Comparison of ENCODE assay signal across 12 cellular contexts in the genomic region with DNA sequence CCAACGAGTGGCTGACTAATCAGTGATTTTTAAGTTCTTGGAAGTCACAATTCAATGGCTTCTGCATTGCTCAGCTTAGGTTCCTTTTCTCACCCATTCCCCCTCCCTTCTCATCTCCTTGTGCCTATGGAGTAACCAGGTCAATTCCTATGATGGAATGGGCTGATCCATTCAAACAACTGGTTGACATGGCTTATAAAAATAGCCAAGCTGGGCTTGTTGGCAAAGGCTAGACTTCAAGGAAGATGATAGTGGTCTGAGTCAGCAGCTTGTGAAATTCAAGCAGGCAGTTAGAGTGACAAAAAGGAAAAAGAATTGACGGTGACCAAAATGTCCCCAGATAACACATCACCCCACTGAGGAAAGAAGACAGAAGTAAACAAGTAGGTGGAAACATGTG.
DNase-seq lines count a peak whose midpoint lies in the region; ATAC-seq and TF ChIP-seq lines count a peak whose summit lies in the region.
"Had no signal": no experiment of that assay in that cellular context is flagged by ENCODE, and none has a peak within 500 bp of the region (broad histone marks: within the 10 kb centered on the region; RNA-seq: fewer than 3 reads in every experiment).

No MANE protein-coding gene starts in this region.

- H3K36me3 ChIP-seq in trophoblast cell (ENCODE audit: control insufficient read depth in 1 of 2, insufficient read depth in 2 of 2, low read length in 2 of 2) = no peaks in the 10 kb centered on the region

- no peak overlapping the region for H2AFZ ChIP-seq in trophoblast cell (ENCODE audit: insufficient read depth, low read length, poor library complexity)

- DNase-seq in EL (peak; percentile 90), NCI-H226 (peak; percentile 69), choroid plexus epithelial cell (ENCODE audit: low read depth) (peak; percentile 58), trophoblast cell (peak; percentile 12 to 36), NCI-H82 (lab: John Stamatoyannopoulos, UW) (no peak), NCI-H128 (lab: John Stamatoyannopoulos, UW; ENCODE audit: unreplicated experiment) (no peak)
- no peak for DNase-seq in activated CD4-positive, alpha-beta T cell treated with anti-CD3 and anti-CD28 coated beads for 4 hours
- DNase-seq: Caco-2, NCI-H2081 had no signal

- H3K27me3 ChIP-seq in trophoblast cell (ENCODE audit: insufficient read depth, low read length) = no peaks in the 10 kb centered on the region

- no peak overlapping the region for H3K27ac ChIP-seq in trophoblast cell (ENCODE audit: low read depth, low read length)

- H4K91ac ChIP-seq in trophoblast cell (ENCODE audit: low read depth, low read length) = no peak overlapping the region

- no peak overlapping the region for H2BK5ac ChIP-seq in trophoblast cell (ENCODE audit: low read depth, low read length, poor library complexity)

- H3K4me2 ChIP-seq in trophoblast cell (ENCODE audit: low read length) = no peak overlapping the region

- H2BK120ac ChIP-seq in trophoblast cell (ENCODE audit: insufficient read depth, low read length, poor library complexity) = no peak overlapping the region

- H2AK5ac ChIP-seq in trophoblast cell (ENCODE audit: low read length) = no peak overlapping the region

- H3K4me1 ChIP-seq in trophoblast cell (ENCODE audit: control insufficient read depth in 1 of 2, insufficient read depth in 2 of 2, low read length in 2 of 2) = peaks cover 2 to 6% of the 10 kb centered on the region in 2 experiments

- H3K9me3 ChIP-seq in trophoblast cell (ENCODE audit: insufficient read depth, low read depth, low read length) = no peaks in the 10 kb centered on the region
- H3K9me3 ChIP-seq: Caco-2 had no signal

- no peak overlapping the region for H2BK12ac ChIP-seq in trophoblast cell (ENCODE audit: low read length)

- H4K8ac ChIP-seq in trophoblast cell (ENCODE audit: low read depth, low read length) = no peak overlapping the region

- no peaks in the 10 kb centered on the region for H3K79me1 ChIP-seq in trophoblast cell (ENCODE audit: low read length)

- H3K4me3 ChIP-seq in choroid plexus epithelial cell (ENCODE audit: low read depth, low read length) (no peak overlapping the region), trophoblast cell (ENCODE audit: low read depth, low read length) (no peak overlapping the region)

- TF ChIP-seq CTCF in choroid plexus epithelial cell (conservative IDR thresholded peaks at IDR 0.05; ENCODE audit: low read depth, low read length) = no peak

- ATAC-seq in GM21447 (IDR thresholded peaks at IDR 0.05; ENCODE audit: unreplicated experiment) = no peak
- ATAC-seq: natural killer cell treated with Interleukin-12 subunit alpha and Interleukin-12 subunit beta and Interleukin-15 and Interleukin-18, amount 100 ng/mL, for 72 hours; stimulated activated memory B cell treated with anti-CD40 and anti-IgM and Interleukin-4, amounts not matched to agents 10 μg/mL and 1 μg/mL and 100 μg/mL, for 72 hours had no signal

- no peak overlapping the region for H3K4ac ChIP-seq in trophoblast cell (ENCODE audit: low read depth, low read length)

- H3K79me2 ChIP-seq in trophoblast cell (ENCODE audit: control insufficient read depth, insufficient read depth, low read length, poor library complexity) = no peaks in the 10 kb centered on the region

- H3K14ac ChIP-seq in trophoblast cell (ENCODE audit: low read length) = no peak overlapping the region

- H3K9ac ChIP-seq in trophoblast cell (ENCODE audit: low read length) = no peak overlapping the region

- H3K18ac ChIP-seq in trophoblast cell (ENCODE audit: low read length) = no peak overlapping the region

- WGBS in trophoblast cell (ENCODE audit: extremely low coverage, insufficient coverage, insufficient read length) = no CpG with 5 or more reads among the region's 2 CpGs

- H3K23ac ChIP-seq in trophoblast cell (ENCODE audit: low read length) = no peak overlapping the region

- no peak overlapping the region for H4K12ac ChIP-seq in trophoblast cell (ENCODE audit: low read depth, low read length)

Comparison
In these comparisons a context has a peak if more than half of its experiments do, and no peak if none do; other contexts are left out.
1. DNase-seq: peak in EL (single experiment), NCI-H226 (single experiment), choroid plexus epithelial cell (single experiment) and trophoblast cell (2 of 2); none in activated CD4-positive, alpha-beta T cell treated with anti-CD3 and anti-CD28 coated beads for 4 hours (0 of 2), NCI-H82 (single experiment) and NCI-H128 (single experiment).